Comparison of ENCODE assay signal across 30 cellular contexts in the genomic region with DNA sequence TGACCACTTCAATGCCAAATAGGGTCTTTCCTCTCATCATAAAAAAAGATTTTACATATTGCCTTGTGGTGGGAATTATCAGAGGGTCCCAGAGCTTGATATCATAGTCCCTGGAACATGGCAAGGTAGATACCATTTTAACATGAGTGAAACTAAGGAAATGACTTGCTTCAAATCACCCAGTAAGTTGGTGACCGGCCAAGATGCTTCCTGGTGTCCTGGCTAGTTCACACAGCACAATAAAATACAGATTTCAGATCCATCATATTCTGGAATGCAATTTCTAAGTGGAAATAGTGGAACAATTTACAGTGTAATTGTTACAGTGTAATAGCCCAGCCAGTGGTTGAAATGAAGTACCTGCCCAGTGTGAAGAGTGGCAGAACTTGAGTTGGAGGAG. TPM values are rescaled to one million over a fixed set of nuclear protein-coding genes. Genes with fewer than 3 reads are reported as not detected.
"Had no signal": no experiment of that assay in that cellular context is flagged by ENCODE, and none has a peak within 500 bp of the region (broad histone marks: within the 10 kb centered on the region; RNA-seq: fewer than 3 reads in every experiment).

No MANE protein-coding gene starts in this region.

- H3K27me3 ChIP-seq: ascending aorta, SJCRH30 had no signal

- H3K9me3 Mint-ChIP-seq: activated CD4-positive, alpha-beta memory T cell treated with anti-CD3 and anti-CD28 coated beads, Interleukin-2, amount 10 ng/mL, durations not matched to agents 7 days and 5 days; activated naive CD4-positive, alpha-beta T cell treated with anti-CD3 and anti-CD28 coated beads, Interleukin-2, amount 50 U/mL, for 24 hours; activated naive CD8-positive, alpha-beta T cell treated with anti-CD3 and anti-CD28 coated beads, Interleukin-2, amount 10 ng/mL, durations not matched to agents 7 days and 5 days; activated T-cell treated with anti-CD3 and anti-CD28 coated beads, Interleukin-2, amount 50 U/mL, for 72 hours; activated T-helper 17 cell treated with anti-CD3 and anti-CD28 coated beads, Interleukin-2, amount 50 U/mL, for 72 hours had no signal

- H3K36me3 Mint-ChIP-seq: activated CD8-positive, alpha-beta memory T cell treated with anti-CD3 and anti-CD28 coated beads, Interleukin-2, amount 10 ng/mL, durations not matched to agents 7 days and 5 days; activated naive CD4-positive, alpha-beta T cell treated with anti-CD3 and anti-CD28 coated beads, Interleukin-2, amount 50 U/mL, for 24 hours; activated naive CD8-positive, alpha-beta T cell treated with anti-CD3 and anti-CD28 coated beads, Interleukin-2, amount 10 ng/mL, durations not matched to agents 7 days and 5 days had no signal

- H3K4me1 Mint-ChIP-seq: activated CD4-positive, alpha-beta memory T cell treated with anti-CD3 and anti-CD28 coated beads, Interleukin-2, amount 10 ng/mL, durations not matched to agents 7 days and 5 days; activated CD8-positive, alpha-beta memory T cell treated with anti-CD3 and anti-CD28 coated beads, Interleukin-2, amount 10 ng/mL, durations not matched to agents 7 days and 5 days; activated naive CD4-positive, alpha-beta T cell treated with anti-CD3 and anti-CD28 coated beads, Interleukin-2, amount 50 U/mL, for 24 hours; activated T-helper 17 cell treated with anti-CD3 and anti-CD28 coated beads, Interleukin-2, amount 50 U/mL, for 72 hours had no signal

- ATAC-seq: activated CD8-positive, alpha-beta memory T cell treated with anti-CD3 and anti-CD28 coated beads, Interleukin-2, amount 10 ng/mL, durations not matched to agents 7 days and 5 days; activated T-cell treated with anti-CD3 and anti-CD28 coated beads, Interleukin-2, amount 50 U/mL, for 72 hours; activated T-helper 17 cell treated with anti-CD3 and anti-CD28 coated beads, Interleukin-2, amount 50 U/mL, for 72 hours; Panc1 had no signal

- DNase-seq: activated CD4-positive, alpha-beta memory T cell treated with anti-CD3 and anti-CD28 coated beads, Interleukin-2, amount 10 ng/mL, durations not matched to agents 7 days and 5 days; activated CD4-positive, alpha-beta T cell treated with anti-CD3 and anti-CD28 coated beads for 1 hour; activated CD4-positive, alpha-beta T cell treated with anti-CD3 and anti-CD28 coated beads for 48 hours; activated CD4-positive, CD25-positive, alpha-beta regulatory T cell; activated CD8-positive, alpha-beta memory T cell treated with anti-CD3 and anti-CD28 coated beads for 24 hours; activated CD8-positive, alpha-beta memory T cell treated with anti-CD3 and anti-CD28 coated beads, Interleukin-2, amount 10 ng/mL, durations not matched to agents 7 days and 5 days; activated CD8-positive, alpha-beta memory T cell treated with anti-CD3 and anti-CD28 coated beads, Interleukin-2, amount 50 U/mL, for 48 hours; activated effector memory CD4-positive, alpha-beta T cell treated with anti-CD3 and anti-CD28 coated beads, Interleukin-2, amount 50 U/mL, for 16 hours; activated naive CD4-positive, alpha-beta T cell treated with Interleukin-2 at 50 U/mL for 16 hours; activated naive CD8-positive, alpha-beta T cell treated with anti-CD3 and anti-CD28 coated beads, Interleukin-2, amount 10 ng/mL, durations not matched to agents 7 days and 5 days; activated T-cell treated with anti-CD3 and anti-CD28 coated beads, Interleukin-2, amount 50 U/mL, for 72 hours; amygdala; Karpas-422; MM.1S; MV-4-11; NCI-H1092; NCI-H1436 treated with DMSO at 0.1 percent for 48 hours; NCI-H1694 treated with DMSO at 0.1 percent for 48 hours; NCI-H2029; NCI-H345; NCI-H524 treated with DMSO at 0.1 percent for 48 hours; SHP77; SJCRH30; T1000; WERI-Rb-1 had no signal

- H3K4me1 ChIP-seq: ascending aorta, SJCRH30 had no signal

- H3K4me3 Mint-ChIP-seq: activated CD4-positive, alpha-beta memory T cell treated with anti-CD3 and anti-CD28 coated beads, Interleukin-2, amount 10 ng/mL, durations not matched to agents 7 days and 5 days; activated CD8-positive, alpha-beta memory T cell treated with anti-CD3 and anti-CD28 coated beads, Interleukin-2, amount 10 ng/mL, durations not matched to agents 7 days and 5 days; activated naive CD4-positive, alpha-beta T cell treated with anti-CD3 and anti-CD28 coated beads, Interleukin-2, amount 50 U/mL, for 24 hours; activated naive CD8-positive, alpha-beta T cell treated with anti-CD3 and anti-CD28 coated beads, Interleukin-2, amount 10 ng/mL, durations not matched to agents 7 days and 5 days; activated T-cell treated with anti-CD3 and anti-CD28 coated beads, Interleukin-2, amount 50 U/mL, for 72 hours; activated T-helper 17 cell treated with anti-CD3 and anti-CD28 coated beads, Interleukin-2, amount 50 U/mL, for 72 hours had no signal

- H3K36me3 ChIP-seq: ascending aorta, SJCRH30, WERI-Rb-1 had no signal

- H3K27ac ChIP-seq: ascending aorta, SJCRH30, SK-N-MC, WERI-Rb-1 had no signal

- H3K4me3 ChIP-seq: ascending aorta, SJCRH30, SK-N-MC had no signal

- H3K27ac Mint-ChIP-seq: activated CD4-positive, alpha-beta memory T cell treated with anti-CD3 and anti-CD28 coated beads, Interleukin-2, amount 10 ng/mL, durations not matched to agents 7 days and 5 days; activated CD8-positive, alpha-beta memory T cell treated with anti-CD3 and anti-CD28 coated beads, Interleukin-2, amount 10 ng/mL, durations not matched to agents 7 days and 5 days; activated naive CD4-positive, alpha-beta T cell treated with anti-CD3 and anti-CD28 coated beads, Interleukin-2, amount 50 U/mL, for 24 hours; activated naive CD8-positive, alpha-beta T cell treated with anti-CD3 and anti-CD28 coated beads, Interleukin-2, amount 10 ng/mL, durations not matched to agents 7 days and 5 days; activated T-cell treated with anti-CD3 and anti-CD28 coated beads, Interleukin-2, amount 50 U/mL, for 72 hours; activated T-helper 17 cell treated with anti-CD3 and anti-CD28 coated beads, Interleukin-2, amount 50 U/mL, for 72 hours had no signal

- H3K9me3 ChIP-seq: ascending aorta, SJCRH30 had no signal

RNA-seq across cellular contexts. Expression of gene CNNM1, which starts 36.6 kb away (rescaled TPM):
- total RNA-seq: activated CD8-positive, alpha-beta memory T cell treated with anti-CD3 and anti-CD28 coated beads, Interleukin-2, amount 10 ng/mL, durations not matched to agents 7 days and 5 days; ascending aorta; SJCRH30 had no signal
